14 cellular contexts compared by ENCODE assay signal in genomic region chr12:121505513-121505912, GRCh38.
DNase-seq lines count a peak whose midpoint lies in the region; ATAC-seq and TF ChIP-seq lines count a peak whose summit lies in the region.
"Had no signal": no experiment of that assay in that cellular context is flagged by ENCODE, and none has a peak within 500 bp of the region (broad histone marks: within the 10 kb centered on the region; RNA-seq: fewer than 3 reads in every experiment).

No MANE protein-coding gene starts in this region.

- H3K4me2 ChIP-seq in H9 (ENCODE audit: insufficient read depth, insufficient read length, low read length), result no peak overlapping the region

- no peak overlapping the region for H2BK120ac ChIP-seq in H9 (ENCODE audit: low read depth, low read length, poor library complexity, severe bottlenecking)

- no peak overlapping the region for H3K4ac ChIP-seq in H9 (ENCODE audit: low read depth, low read length)

- no peak overlapping the region for H3K27ac ChIP-seq in CD4-positive, alpha-beta memory T cell (ENCODE audit: low read depth, low read length)
- no peak overlapping the region for H3K27ac ChIP-seq in H9 (ENCODE audit: insufficient read length, low read depth, low read length)
- no peak overlapping the region for H3K27ac ChIP-seq in brain microvascular endothelial cell
- H3K27ac ChIP-seq: parathyroid adenoma had no signal

- WGBS in H9 (ENCODE audit: extremely low coverage, insufficient read length, low lambda C conversion rate), result no CpG with 5 or more reads among the region's 3 CpGs

- no peaks in the 10 kb centered on the region for H3K4me1 ChIP-seq in CD4-positive, alpha-beta memory T cell (ENCODE audit: insufficient read depth, low read length)
- H3K4me1 ChIP-seq in H9 (ENCODE audit: insufficient read depth, low read length), result no peaks in the 10 kb centered on the region
- H3K4me1 ChIP-seq: parathyroid adenoma had no signal

- H3K18ac ChIP-seq in H9 (ENCODE audit: insufficient read length, low read depth, low read length), result no peak overlapping the region

- H3K27ac Mint-ChIP-seq in CD4-positive, alpha-beta memory T cell, result peak overlapping the region in 5 of 7 donors; percentile 10 to 64 (median 46)
- H3K27ac Mint-ChIP-seq in H9 (peak overlapping the region in 2 of 3 experiments; percentile 58 to 85; a peak in 5 of 7 replicates), nephron progenitor cell (peak overlapping the region; percentile 21)

- H2BK12ac ChIP-seq in H9 (ENCODE audit: insufficient read length, low read depth, low read length), result no peak overlapping the region

- H3K4me3 Mint-ChIP-seq in CD4-positive, alpha-beta memory T cell, result no peak overlapping the region
- H3K4me3 Mint-ChIP-seq in H9 (no peak overlapping the region), nephron progenitor cell (no peak overlapping the region)

- no peak overlapping the region for H3K14ac ChIP-seq in H9 (ENCODE audit: insufficient read depth, low read length)

- no peaks in the 10 kb centered on the region for H3K27me3 ChIP-seq in CD4-positive, alpha-beta memory T cell (ENCODE audit: insufficient read depth, low read length)
- H3K27me3 ChIP-seq in H9 (ENCODE audit: insufficient read depth, low read length) (no peaks in the 10 kb centered on the region), brain microvascular endothelial cell (replicated peaks) (no peaks in the 10 kb centered on the region)

- no peak for TF ChIP-seq CTCF in H9 (conservative IDR thresholded peaks at IDR 0.05)
- no peak for TF ChIP-seq CTCF in brain microvascular endothelial cell (IDR thresholded peaks at IDR 0.05; ENCODE audit: low read depth, low read length, missing control alignments)
- TF ChIP-seq CTCF in nephron progenitor cell (IDR thresholded peaks at IDR 0.05), result no peak

- intact Hi-C loops in CD4-positive, alpha-beta memory T cell (cut with micrococcal nuclease), result no loop called here

- POLR2A ChIA-PET in CD4-positive, alpha-beta memory T cell (lab: Charles Lee; ENCODE audit: partially characterized antibody), result no interaction called here

- H2BK20ac ChIP-seq in H9 (ENCODE audit: low read depth, low read length, poor library complexity, severe bottlenecking), result no peak overlapping the region

- no peaks in the 10 kb centered on the region for H3K9me3 ChIP-seq in CD4-positive, alpha-beta memory T cell (ENCODE audit: control insufficient read depth in 1 of 2, low read length in 2 of 2)
- H3K9me3 ChIP-seq in H9 (ENCODE audit: control insufficient read depth, low read depth, low read length), result no peaks in the 10 kb centered on the region

- H3K36me3 Mint-ChIP-seq in CD4-positive, alpha-beta memory T cell, result peaks cover 15 to 48% of the 10 kb centered on the region in 2 donors
- H3K36me3 Mint-ChIP-seq in H9 (ENCODE audit: insufficient read depth in 1 of 3, low read depth in 3 of 3) (peaks cover 19 to 81% (median 56%) of the 10 kb centered on the region in 3 experiments), nephron progenitor cell (ENCODE audit: low read depth) (peaks cover 66% of the 10 kb centered on the region)

- no peak overlapping the region for H3K56ac ChIP-seq in H9 (ENCODE audit: insufficient read length, low read depth, low read length)

- ATAC-seq in HG02973 (IDR thresholded peaks at IDR 0.05; ENCODE audit: unreplicated experiment) (no peak), GM21786 (IDR thresholded peaks at IDR 0.05; ENCODE audit: unreplicated experiment) (no peak), GM21717 (IDR thresholded peaks at IDR 0.05; ENCODE audit: unreplicated experiment) (no peak)

- no peak overlapping the region for H3K4me3 ChIP-seq in CD4-positive, alpha-beta memory T cell (ENCODE audit: low read length in 2 of 2)
- H3K4me3 ChIP-seq in brain microvascular endothelial cell (ENCODE audit: low read depth, low read length), result no peak overlapping the region

- no peaks in the 10 kb centered on the region for H3K27me3 Mint-ChIP-seq in CD4-positive, alpha-beta memory T cell
- H3K27me3 Mint-ChIP-seq in H9 (ENCODE audit: low read depth) (no peaks in the 10 kb centered on the region), nephron progenitor cell (ENCODE audit: low read depth, poor library complexity) (no peaks in the 10 kb centered on the region)

- H2BK5ac ChIP-seq in H9 (ENCODE audit: insufficient read length, low read length), result no peak overlapping the region

- no peaks in the 10 kb centered on the region for H4K20me1 ChIP-seq in H9 (ENCODE audit: control insufficient read depth, insufficient read depth, insufficient read length)

- no peak for DNase-seq in CD4-positive, alpha-beta memory T cell
- DNase-seq in H9 (no peak), brain microvascular endothelial cell (peak; percentile 31), nephron progenitor cell (no peak)
- DNase-seq: amygdala; DMS153; H7; Karpas-422; stimulated activated CD4-positive, alpha-beta T cell treated with anti-CD3 and anti-CD28 coated beads, Interleukin-4, amount 100 ng/mL, for 24 hours; SW 1271 had no signal

- H3K4me1 Mint-ChIP-seq in CD4-positive, alpha-beta memory T cell, result peaks cover 0 to 10% (median 3%) of the 10 kb centered on the region in 4 donors
- H3K4me1 Mint-ChIP-seq in H9 (peaks cover 1 to 3% of the 10 kb centered on the region in 2 experiments), nephron progenitor cell (peaks cover 7% of the 10 kb centered on the region)

- H2AK5ac ChIP-seq in H9 (ENCODE audit: insufficient read length, low read length), result no peak overlapping the region

- no peak overlapping the region for H3K9ac ChIP-seq in H9 (ENCODE audit: extremely low read depth, insufficient read length, low read length)
- H3K9ac ChIP-seq: parathyroid adenoma had no signal

- no peak overlapping the region for H3T11ph ChIP-seq in H9 (ENCODE audit: low read length)

- in situ Hi-C loops in brain microvascular endothelial cell (cut with HindIII; ENCODE audit: low pct_ligation_motif_present, low sequenced_read_pairs), result no loop called here

- no peaks in the 10 kb centered on the region for H3K9me3 Mint-ChIP-seq in CD4-positive, alpha-beta memory T cell
- H3K9me3 Mint-ChIP-seq in H9, result no peaks in the 10 kb centered on the region
- H3K9me3 Mint-ChIP-seq in nephron progenitor cell, result no peaks in the 10 kb centered on the region

- H3K79me1 ChIP-seq in H9 (ENCODE audit: insufficient read depth, low read depth, low read length, poor library complexity, severe bottlenecking), result no peaks in the 10 kb centered on the region

- H2AFZ ChIP-seq in H9 (ENCODE audit: low read length), result no peak overlapping the region
- H2AFZ ChIP-seq: parathyroid adenoma had no signal

- no peaks in the 10 kb centered on the region for H3K23me2 ChIP-seq in H9 (ENCODE audit: insufficient read length, low read depth, low read length, poor library complexity, severe bottlenecking)

- H2BK15ac ChIP-seq in H9 (ENCODE audit: low read depth, low read length), result no peak overlapping the region

- CTCF ChIA-PET in CD4-positive, alpha-beta memory T cell (lab: Charles Lee; ENCODE audit: partially characterized antibody), result interaction anchor here (0.7 to 4.0 kb wide), 3 partner anchors 11 to 144 kb away, joined by 3 to 24 read pairs (median 4); no protein-coding TSS in a partner anchor

- no peak overlapping the region for H4K8ac ChIP-seq in H9 (replicated peaks; ENCODE audit: insufficient read length, low read depth, low read length)

- H3K79me2 ChIP-seq in H9 (ENCODE audit: insufficient read depth, low read length), result no peaks in the 10 kb centered on the region

- no peak overlapping the region for H4K91ac ChIP-seq in H9 (ENCODE audit: insufficient read length, low read depth, low read length)

- peaks cover 8% of the 10 kb centered on the region for H3K36me3 ChIP-seq in CD4-positive, alpha-beta memory T cell (ENCODE audit: insufficient read depth, low read length)
- no peaks in the 10 kb centered on the region for H3K36me3 ChIP-seq in brain microvascular endothelial cell (replicated peaks)

- no peak overlapping the region for H4K5ac ChIP-seq in H9 (ENCODE audit: insufficient read length, low read depth, low read length)

- H3K23ac ChIP-seq in H9 (ENCODE audit: insufficient read length, low read depth, low read length), result no peak overlapping the region

Comparison
In these comparisons a context has a peak if more than half of its experiments do, and no peak if none do; other contexts are left out.
1. H3K27ac Mint-ChIP-seq: peak in every context shown above with its lines; median percentile 72 in H9; 46 in CD4-positive, alpha-beta memory T cell; 21 in nephron progenitor cell.